ENCODE assay signal across 8 cellular contexts in genomic region chr7:141012696-141013344, GRCh38. TPM values are rescaled to one million over a fixed set of nuclear protein-coding genes. Genes with fewer than 3 reads are reported as not detected.
A peak's percentile ranks its signal among the peaks of the same experiment; 100 is the strongest.
DNase-seq lines count a peak whose midpoint lies in the region; ATAC-seq, FAIRE-seq and TF ChIP-seq lines count a peak whose summit lies in the region.

No MANE protein-coding gene starts in this region.

- 51% methylated on average over 2 of the region's 2 CpGs for WGBS in GM12878 (ENCODE audit: insufficient coverage, insufficient replicate concordance, low lambda C conversion rate, missing lambda C conversion rate)
- 73 to 90% methylated on average over 2 of the region's 2 CpGs for WGBS in upper lobe of left lung, 2 donors

- peak; percentile 56 for DNase-seq in LHCN-M2 (ENCODE audit: low read depth)
- no peak for DNase-seq in GM12878 (ENCODE audit: low read depth, low spot score)
- DNase-seq in neural crest cell (ENCODE audit: low read depth, low spot score): no peak
- no peak for DNase-seq in DMS 273 treated with DMSO at 0.1 percent for 48 hours (lab: John Stamatoyannopoulos, UW)
- no peak for DNase-seq in NCI-H128 (lab: John Stamatoyannopoulos, UW; ENCODE audit: unreplicated experiment)
- no peak for DNase-seq in upper lobe of left lung
- DNase-seq in dermis blood vessel endothelial cell: no peak

- FAIRE-seq in GM12878 (lab: Jason Lieb, UNC): no peak

- TF ChIP-seq EP300 in GM12878 (IDR thresholded peaks at IDR 0.05; ENCODE audit: borderline replicate concordance in 1 of 2, control insufficient read depth in 1 of 2, low read depth in 2 of 2, low read length in 2 of 2) (no peak), upper lobe of left lung (IDR thresholded peaks at IDR 0.05) (no peak)

- H3K9ac ChIP-seq in GM12878 (ENCODE audit: control insufficient read depth, insufficient read depth, low read length): no peak overlapping the region

- intact Hi-C loops in GM12878 (cut with micrococcal nuclease; ENCODE audit: unreplicated experiment): loop anchor here (1.0 to 5.0 kb wide), 7 partner anchors 202 to 536 kb away; partner anchors contain the start of gene MKRN1

- no peaks in the 10 kb centered on the region for H3K9me2 ChIP-seq in DOHH2 (replicated peaks; ENCODE audit: control insufficient read depth, low read length)

- BruUV-seq in GM12878 (replicated peaks; lab: Mats Ljungman, UMichigan): no TSS peak

- CTCF ChIA-PET in GM12878 (lab: Yijun Ruan, JAX): interaction anchor here (0.8 to 7.5 kb wide), 16 partner anchors 21 to 725 kb away, joined by 3 to 166 read pairs (median 5); partner anchors contain the start of genes ADCK2, BRAF and SSBP1

- peaks cover 3% of the 10 kb centered on the region for H3K36me3 Mint-ChIP-seq in neural crest cell (ENCODE audit: low read depth)

- peaks cover 27% of the 10 kb centered on the region for H3K4me1 Mint-ChIP-seq in neural crest cell

- H4K20me1 ChIP-seq in DOHH2 (ENCODE audit: control insufficient read depth, insufficient read depth, low read depth, low read length): no peaks in the 10 kb centered on the region
- H4K20me1 ChIP-seq in GM12878 (ENCODE audit: control insufficient read depth, insufficient read depth): no peaks in the 10 kb centered on the region

- H3K4me1 ChIP-seq in DOHH2 (ENCODE audit: control insufficient read depth, low read length) (peaks cover 27% of the 10 kb centered on the region), GM12878 (ENCODE audit: control insufficient read depth, insufficient read depth, low read length) (peaks cover 10% of the 10 kb centered on the region), upper lobe of left lung (peaks cover 11 to 15% (median 13%) of the 10 kb centered on the region in 4 donors)

- peak overlapping the region; percentile 100 for H3K4me3 Mint-ChIP-seq in neural crest cell

- SMC1A ChIA-PET in GM12878 (lab: Charles Lee; ENCODE audit: uncharacterized antibody, unreplicated experiment): interaction anchor here (0.6 to 10.8 kb wide), 9 partner anchors 11 to 337 kb away, joined by 3 to 134 read pairs (median 4); no protein-coding TSS in a partner anchor

- H3F3A ChIP-seq in DOHH2 (ENCODE audit: control insufficient read depth, insufficient read depth): 0 out of 2 replicates have a peak, but pooled peaks cover 3% of the 10 kb centered on the region

- in situ Hi-C loops in GM12878 (cut with MboI): loop anchor here (5.0 to 10.0 kb wide), 4 partner anchors 201 to 722 kb away; partner anchors contain the start of genes ADCK2 and SSBP1

- H3K27ac ChIP-seq in DOHH2 (ENCODE audit: low read depth, low read length) (no peak overlapping the region), GM12878 (ENCODE audit: control insufficient read depth, insufficient read depth) (peak overlapping the region; percentile 31; the same call in 1 of the 2 replicates), upper lobe of left lung (no peak overlapping the region)

- ATAC-seq in GM12878 (no peak), upper lobe of left lung (ENCODE audit: low FRiP score in 2 of 2) (no peak)

- H2AFZ ChIP-seq in GM12878 (ENCODE audit: control insufficient read depth, low read depth, low read length): no peak overlapping the region

- TF ChIP-seq CTCF in DOHH2 (IDR thresholded peaks at IDR 0.05; ENCODE audit: low read depth, low read length, poor library complexity, severe bottlenecking) (no peak), GM12878 (IDR thresholded peaks at IDR 0.05 in 2 of 3, conservative IDR thresholded peaks at IDR 0.05 in 1 of 3; ENCODE audit: control insufficient read depth in 2 of 3, extremely low read depth in 1 of 3, insufficient read depth in 1 of 3, low read depth in 3 of 3, low read length in 3 of 3) (no peak), neural crest cell (conservative IDR thresholded peaks at IDR 0.05) (no peak), upper lobe of left lung (IDR thresholded peaks at IDR 0.05) (no peak)

- H3K9me3 Mint-ChIP-seq in neural crest cell: peaks cover 6% of the 10 kb centered on the region

- H3K79me2 ChIP-seq in DOHH2 (ENCODE audit: control insufficient read depth, low read length): peaks cover 44% of the 10 kb centered on the region
- peaks cover 21% of the 10 kb centered on the region for H3K79me2 ChIP-seq in GM12878 (ENCODE audit: control insufficient read depth, insufficient read depth, low read length)

- peaks cover 44% of the 10 kb centered on the region for H3K36me3 ChIP-seq in DOHH2 (ENCODE audit: control insufficient read depth, low read length)
- H3K36me3 ChIP-seq in GM12878 (ENCODE audit: control insufficient read depth in 2 of 2, insufficient read depth in 2 of 2, low read length in 1 of 2): peaks cover 0 to 4% of the 10 kb centered on the region in 2 experiments; a peak in 2 of 4 replicates
- peaks cover 0 to 22% (median 7%) of the 10 kb centered on the region in 4 donors for H3K36me3 ChIP-seq in upper lobe of left lung

- RAD21 ChIA-PET in GM12878 (lab: Charles Lee; ENCODE audit: unreplicated experiment): interaction anchor here (0.7 to 5.7 kb wide), 5 partner anchors 202 to 535 kb away, joined by 3 to 88 read pairs (median 5); no protein-coding TSS in a partner anchor

- H3K27me3 Mint-ChIP-seq in neural crest cell (ENCODE audit: low read depth): peaks cover 15% of the 10 kb centered on the region

- H3K27ac Mint-ChIP-seq in neural crest cell (ENCODE audit: unreplicated experiment): no peak overlapping the region

- TF ChIP-seq POLR2A in GM12878 (IDR thresholded peaks at IDR 0.05; ENCODE audit: low read depth, low read length) (no peak), upper lobe of left lung (IDR thresholded peaks at IDR 0.05) (no peak)

- H3K9me3 ChIP-seq in DOHH2 (ENCODE audit: control insufficient read depth, insufficient read depth, low read length) (no peaks in the 10 kb centered on the region), GM12878 (replicated peaks; ENCODE audit: control insufficient read depth, insufficient read depth, low read length) (peaks cover 3% of the 10 kb centered on the region; the same call in 1 of the 3 replicates), upper lobe of left lung (no peaks in the 10 kb centered on the region)

- H3K27me3 ChIP-seq in DOHH2 (ENCODE audit: control insufficient read depth, low read length): no peaks in the 10 kb centered on the region
- H3K27me3 ChIP-seq in GM12878 (replicated peaks in 1 of 2; ENCODE audit: control insufficient read depth in 2 of 2, insufficient read depth in 2 of 2, low read length in 1 of 2): no peaks in the 10 kb centered on the region
- H3K27me3 ChIP-seq in upper lobe of left lung: no peaks in the 10 kb centered on the region

- no peak for TF ChIP-seq RAD21 in GM12878 (IDR thresholded peaks at IDR 0.05; ENCODE audit: insufficient read depth, low read depth, low read length)

- H3K4me3 ChIP-seq in DOHH2 (ENCODE audit: low read length): peak overlapping the region; percentile 91
- H3K4me3 ChIP-seq in GM12878: peak overlapping the region; percentile 86; the same call in 1 of the 2 replicates
- H3K4me3 ChIP-seq in upper lobe of left lung: no peak overlapping the region

- POLR2A ChIA-PET in GM12878 (lab: Charles Lee): interaction anchor here (0.5 to 1.0 kb wide), 2 partner anchors 207 to 315 kb away, joined by 3 read pairs; no protein-coding TSS in a partner anchor

- H3K4me2 ChIP-seq in DOHH2 (ENCODE audit: low read length) (peak overlapping the region; percentile 82), GM12878 (ENCODE audit: control insufficient read depth, insufficient read depth) (peak overlapping the region; percentile 96)

TF ChIP-seq in GM12878, 131 proteins besides CTCF, POLR2A, EP300 and RAD21 (continues in another document):
- no peak for TF ChIP-seq PBX3 (IDR thresholded peaks at IDR 0.05; ENCODE audit: insufficient replicate concordance, low read depth, low read length)
- TF ChIP-seq RUNX3 (IDR thresholded peaks at IDR 0.05; ENCODE audit: low read length): no peak
- no peak for TF ChIP-seq NR2C2 (IDR thresholded peaks at IDR 0.05; ENCODE audit: borderline replicate concordance, control insufficient read depth, insufficient read length, low read depth)
- no peak for TF ChIP-seq ZNF217 (IDR thresholded peaks at IDR 0.05)
- TF ChIP-seq SREBF1 (IDR thresholded peaks at IDR 0.05; ENCODE audit: low read length): no peak

RNA-seq across cellular contexts. Expression of gene MRPS33, which starts 1.9 kb away (rescaled TPM):
- total RNA-seq in LHCN-M2 (2014; rRNA removed): 36.1 and 42.9 TPM in 2 replicates
- polyA plus RNA-seq in LHCN-M2 (2012): 181 TPM
- 9.5 and 9.6 TPM in 2 replicates for total RNA-seq in GM12878 (2013; cell fraction: nucleolus; rRNA removed)
- 48.4 and 70.9 TPM in 2 replicates for total RNA-seq in GM12878 (2014; rRNA removed)
- total RNA-seq in GM12878 (2014; rRNA removed; fragmentation: Illumina TruSeq; extraction: Trizol): 107 and 114 TPM in 2 replicates
- 87.8 and 92.0 TPM in 2 replicates for total RNA-seq in GM12878 (2021)
- polyA plus RNA-seq in GM12878 (2011; ENCODE audit: low read depth): 79.9 TPM
- 126 and 177 TPM in 2 replicates for polyA plus RNA-seq in GM12878 (2011; rRNA removed)
- polyA plus RNA-seq in GM12878 (2011; cell fraction: cytosol; rRNA removed): 26.4 and 45.6 TPM in 2 replicates
- polyA plus RNA-seq in GM12878 (2011; cell fraction: nucleus; rRNA removed): 23.9 and 32.5 TPM in 2 replicates
- 100 and 133 TPM in 2 replicates for polyA plus RNA-seq in GM12878 (2012)
- polyA plus RNA-seq in GM12878 (2014; fragmentation: Illumina TruSeq; extraction: Trizol): 121 and 154 TPM in 2 replicates
- 100 to 1,000 TPM; 336 to 372 TPM for polyA plus RNA-seq in GM12878 (2014; fragmentation: Nextera tagmentation; extraction: Ambion mirVana)
- 71.3 and 81.1 TPM in 2 replicates for polyA plus RNA-seq in GM12878 (2014; rRNA removed)
- 100 to 1,000 TPM; 151 to 170 TPM for polyA plus RNA-seq in GM12878 (2016; fragmentation: Nextera tagmentation; extraction: Ambion mirVana)
- polyA minus RNA-seq in GM12878 (2011; rRNA and poly(A)+ RNA removed): 25.9 and 47.7 TPM in 2 replicates
- 8.4 and 9.0 TPM in 2 replicates for polyA minus RNA-seq in GM12878 (2011; cell fraction: cytosol; rRNA and poly(A)+ RNA removed)
- 4.0 and 6.7 TPM in 2 replicates for polyA minus RNA-seq in GM12878 (2011; cell fraction: nucleus; rRNA and poly(A)+ RNA removed)
- 48.6 and 50.8 TPM in 2 replicates for total RNA-seq in neural crest cell
- total RNA-seq in upper lobe of left lung: 10 to 100 TPM in 5 of 6 donors, under 1 TPM in 1; under 0.01 to 32.7 (median 18.1) TPM
- total RNA-seq in dermis blood vessel endothelial cell: 15.1 and 17.0 TPM in 2 replicates

Comparison
In these comparisons a context has a peak if more than half of its experiments do, and no peak if none do; other contexts are left out.
1. H3K4me3 ChIP-seq: peak in DOHH2 (single experiment) and GM12878 (single experiment); none in upper lobe of left lung (0 of 4).